30 cellular contexts compared by ENCODE assay signal in the genomic region with DNA sequence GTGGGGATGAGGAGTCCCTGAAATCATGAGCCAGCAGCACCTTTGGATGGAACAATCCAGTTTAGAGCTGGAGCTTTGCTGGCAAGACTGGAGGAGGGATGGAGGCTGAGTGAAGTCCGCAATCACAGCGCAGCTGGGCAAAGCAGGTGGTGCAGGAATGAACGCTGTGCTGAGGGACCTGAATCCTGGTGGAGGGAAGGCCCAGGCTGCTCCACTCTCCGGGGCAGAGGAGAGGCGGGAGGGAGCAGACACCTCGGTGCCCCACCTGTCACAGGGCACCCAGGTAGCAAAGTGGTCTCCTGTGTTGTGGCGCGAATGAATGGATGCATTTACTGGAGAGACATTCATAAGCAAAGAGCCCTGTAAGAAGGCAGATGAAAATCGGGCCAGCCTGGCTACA.
"Had no signal": no experiment of that assay in that cellular context is flagged by ENCODE, and none has a peak within 500 bp of the region (broad histone marks: within the 10 kb centered on the region; RNA-seq: fewer than 3 reads in every experiment).

No MANE protein-coding gene starts in this region.

- H3K4me3 ChIP-seq: PC-9, SJCRH30, SK-N-MC had no signal

- FAIRE-seq: RCC 7860 had no signal

- H3K27me3 Mint-ChIP-seq: activated CD4-positive, alpha-beta memory T cell treated with anti-CD3 and anti-CD28 coated beads, Interleukin-2, amount 10 ng/mL, durations not matched to agents 7 days and 5 days; activated CD8-positive, alpha-beta memory T cell treated with anti-CD3 and anti-CD28 coated beads, Interleukin-2, amount 10 ng/mL, durations not matched to agents 7 days and 5 days had no signal

- H3K27me3 ChIP-seq: brain microvascular endothelial cell, SJCRH30 had no signal

- H3K36me3 ChIP-seq: brain microvascular endothelial cell, SJCRH30, WERI-Rb-1 had no signal

- H3K27ac Mint-ChIP-seq: activated CD4-positive, alpha-beta memory T cell treated with anti-CD3 and anti-CD28 coated beads, Interleukin-2, amount 10 ng/mL, durations not matched to agents 7 days and 5 days; activated CD8-positive, alpha-beta memory T cell treated with anti-CD3 and anti-CD28 coated beads, Interleukin-2, amount 10 ng/mL, durations not matched to agents 7 days and 5 days; activated naive CD4-positive, alpha-beta T cell treated with anti-CD3 and anti-CD28 coated beads, Interleukin-2, amount 10 ng/mL, durations not matched to agents 7 days and 5 days; activated naive CD8-positive, alpha-beta T cell; activated naive CD8-positive, alpha-beta T cell treated with anti-CD3 and anti-CD28 coated beads, Interleukin-2, amount 50 U/mL, for 24 hours had no signal

- ATAC-seq: activated CD8-positive, alpha-beta memory T cell treated with anti-CD3 and anti-CD28 coated beads, Interleukin-2, amount 10 ng/mL, durations not matched to agents 7 days and 5 days; activated naive CD8-positive, alpha-beta T cell treated with anti-CD3 and anti-CD28 coated beads, Interleukin-2, amount 50 U/mL, for 24 hours had no signal

- H3K9me3 ChIP-seq: SJCRH30 had no signal

- H3K4me3 Mint-ChIP-seq: activated CD4-positive, alpha-beta memory T cell treated with anti-CD3 and anti-CD28 coated beads, Interleukin-2, amount 10 ng/mL, durations not matched to agents 7 days and 5 days; activated CD8-positive, alpha-beta memory T cell treated with anti-CD3 and anti-CD28 coated beads, Interleukin-2, amount 10 ng/mL, durations not matched to agents 7 days and 5 days; activated naive CD4-positive, alpha-beta T cell treated with anti-CD3 and anti-CD28 coated beads, Interleukin-2, amount 10 ng/mL, durations not matched to agents 7 days and 5 days; activated naive CD8-positive, alpha-beta T cell; activated naive CD8-positive, alpha-beta T cell treated with anti-CD3 and anti-CD28 coated beads, Interleukin-2, amount 50 U/mL, for 24 hours had no signal

- DNase-seq: activated CD4-positive, alpha-beta memory T cell treated with anti-CD3 and anti-CD28 coated beads, Interleukin-2, amount 10 ng/mL, durations not matched to agents 7 days and 5 days; activated CD4-positive, alpha-beta T cell treated with anti-CD3 and anti-CD28 coated beads for 1 hour; activated CD4-positive, alpha-beta T cell treated with anti-CD3 and anti-CD28 coated beads for 48 hours; activated CD4-positive, CD25-positive, alpha-beta regulatory T cell; activated CD8-positive, alpha-beta memory T cell treated with anti-CD3 and anti-CD28 coated beads for 24 hours; activated CD8-positive, alpha-beta memory T cell treated with anti-CD3 and anti-CD28 coated beads, Interleukin-2, amount 10 ng/mL, durations not matched to agents 7 days and 5 days; activated CD8-positive, alpha-beta memory T cell treated with anti-CD3 and anti-CD28 coated beads, Interleukin-2, amount 50 U/mL, for 48 hours; activated effector memory CD4-positive, alpha-beta T cell treated with Interleukin-2 at 50 U/mL for 16 hours; activated naive CD4-positive, alpha-beta T cell treated with anti-CD3 and anti-CD28 coated beads, Interleukin-2, amount 10 ng/mL, durations not matched to agents 7 days and 5 days; activated naive CD8-positive, alpha-beta T cell treated with anti-CD3 and anti-CD28 coated beads, Interleukin-2, amount 50 U/mL, for 24 hours; activated T-cell treated with anti-CD3 and anti-CD28 coated beads, Interleukin-2, amount 50 U/mL, for 48 hours; anterior cingulate cortex; brain microvascular endothelial cell; Karpas-422; KBM-7; NCI-H1436 treated with DMSO at 0.1 percent for 48 hours; NCI-H1694 treated with DMSO at 0.1 percent for 48 hours; NCI-H2029; NCI-H510A; NCI-H526; NCI-H748 treated with DMSO at 0.1 percent for 48 hours; NK-92 treated with Interleukin-12 subunit alpha and Interleukin-12 subunit beta, amount 100 ng/mL, for 24 hours; PC-9; SJCRH30; T1000; WERI-Rb-1 had no signal

- H3K4me2 ChIP-seq: PC-9 had no signal

- H3K36me3 Mint-ChIP-seq: activated CD8-positive, alpha-beta memory T cell treated with anti-CD3 and anti-CD28 coated beads, Interleukin-2, amount 10 ng/mL, durations not matched to agents 7 days and 5 days; activated naive CD4-positive, alpha-beta T cell treated with anti-CD3 and anti-CD28 coated beads, Interleukin-2, amount 10 ng/mL, durations not matched to agents 7 days and 5 days; activated naive CD8-positive, alpha-beta T cell had no signal

- H3K4me1 ChIP-seq: SJCRH30 had no signal

- H3K27ac ChIP-seq: brain microvascular endothelial cell, PC-9, RWPE1, SJCRH30, SK-N-MC, WERI-Rb-1 had no signal

- H3K4me1 Mint-ChIP-seq: activated CD4-positive, alpha-beta memory T cell treated with anti-CD3 and anti-CD28 coated beads, Interleukin-2, amount 10 ng/mL, durations not matched to agents 7 days and 5 days; activated CD8-positive, alpha-beta memory T cell treated with anti-CD3 and anti-CD28 coated beads, Interleukin-2, amount 10 ng/mL, durations not matched to agents 7 days and 5 days; activated naive CD4-positive, alpha-beta T cell treated with anti-CD3 and anti-CD28 coated beads, Interleukin-2, amount 10 ng/mL, durations not matched to agents 7 days and 5 days; activated naive CD8-positive, alpha-beta T cell treated with anti-CD3 and anti-CD28 coated beads, Interleukin-2, amount 50 U/mL, for 24 hours had no signal

- H2AFZ ChIP-seq: PC-9 had no signal

- H3K9me3 Mint-ChIP-seq: activated naive CD4-positive, alpha-beta T cell treated with anti-CD3 and anti-CD28 coated beads, Interleukin-2, amount 10 ng/mL, durations not matched to agents 7 days and 5 days; activated naive CD8-positive, alpha-beta T cell treated with anti-CD3 and anti-CD28 coated beads, Interleukin-2, amount 50 U/mL, for 24 hours had no signal
